8 cellular contexts compared by ENCODE assay signal in the genomic region with DNA sequence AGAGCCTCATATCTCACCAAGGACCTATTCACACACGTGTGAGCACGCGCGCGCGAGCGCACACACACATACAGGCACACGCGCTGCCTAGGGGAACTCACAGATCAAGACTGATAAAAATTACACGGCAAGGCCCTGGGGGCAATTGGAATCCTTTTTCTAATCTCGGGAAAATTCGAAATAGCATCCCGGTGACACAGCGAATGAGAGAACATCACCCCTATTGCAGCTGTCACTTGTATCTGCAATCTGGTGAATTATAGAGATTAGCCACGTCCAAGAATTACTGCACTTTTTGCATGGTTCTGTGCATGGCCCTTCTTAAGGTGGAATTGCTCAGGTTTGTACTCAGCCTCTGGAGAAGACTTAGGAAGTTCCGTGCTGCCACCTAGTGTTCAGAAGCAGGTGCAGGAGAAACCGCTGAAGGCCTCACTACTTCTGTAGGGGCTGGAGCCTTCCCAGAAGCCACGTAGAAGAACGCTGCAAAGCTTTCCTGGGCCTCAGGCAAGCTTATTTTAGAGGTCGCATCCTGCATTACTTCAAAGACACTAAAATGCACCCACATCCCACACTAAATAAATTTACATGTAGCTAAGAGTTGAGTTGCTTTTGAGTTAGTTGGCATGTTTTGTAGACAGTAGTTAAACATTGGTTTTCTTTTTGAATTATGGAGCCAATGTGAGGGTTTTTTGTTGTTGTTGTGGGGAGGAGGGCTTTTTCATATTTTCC.
A peak's percentile ranks its signal among the peaks of the same experiment; 100 is the strongest.
DNase-seq lines count a peak whose midpoint lies in the region; ATAC-seq lines count a peak whose summit lies in the region.

No MANE protein-coding gene starts in this region.

- H3K27ac Mint-ChIP-seq in effector memory CD8-positive, alpha-beta T cell, result no peak overlapping the region

- H3K36me3 Mint-ChIP-seq in effector memory CD8-positive, alpha-beta T cell (ENCODE audit: insufficient read depth), result no peaks in the 10 kb centered on the region

- no peak overlapping the region for H3K4me3 Mint-ChIP-seq in effector memory CD8-positive, alpha-beta T cell

- H3K9me3 Mint-ChIP-seq in effector memory CD8-positive, alpha-beta T cell, result no peaks in the 10 kb centered on the region

- peak; percentile 90 for ATAC-seq in HG03460 (IDR thresholded peaks at IDR 0.05; ENCODE audit: unreplicated experiment)
- peak; percentile 36 for ATAC-seq in effector memory CD8-positive, alpha-beta T cell (replicated peaks)

- H3K4me1 Mint-ChIP-seq in effector memory CD8-positive, alpha-beta T cell (ENCODE audit: low read depth in 2 of 2), result no peaks in the 10 kb centered on the region

- DNase-seq in Ammon's horn (ENCODE audit: low spot score) (peak; percentile 92), GM19238 (ENCODE audit: insufficient read length, low spot score) (peak; percentile 37), NCI-H510A (lab: John Stamatoyannopoulos, UW) (peak; percentile 76), lung microvascular endothelial cell (ENCODE audit: low read depth in 2 of 2) (peak; percentile 66 to 87)
- peak; percentile 68 for DNase-seq in activated CD4-positive, alpha-beta T cell treated with anti-CD3 and anti-CD28 coated beads for 48 hours
- peak in 2 of 3 experiments; percentile 1 to 8 for DNase-seq in effector memory CD8-positive, alpha-beta T cell
- DNase-seq in stimulated activated CD8-positive, alpha-beta memory T cell treated with anti-CD3 and anti-CD28 coated beads, Interleukin-2, amount 100 ng/mL, for 48 hours (ENCODE audit: low read depth in 2 of 2), result peak; percentile 17 to 32

- peaks cover 16 to 29% of the 10 kb centered on the region in 2 donors for H3K27me3 Mint-ChIP-seq in effector memory CD8-positive, alpha-beta T cell

Comparison
In these comparisons a context has a peak if more than half of its experiments do, and no peak if none do; other contexts are left out.
1. Peak in every context shown above with its lines: DNase-seq and ATAC-seq.
2. DNase-seq: peak in every context shown above with its lines; median percentile 92 in Ammon's horn; 76 in lung microvascular endothelial cell; 76 in NCI-H510A; 68 in activated CD4-positive, alpha-beta T cell treated with anti-CD3 and anti-CD28 coated beads for 48 hours; 37 in GM19238; 24 in stimulated activated CD8-positive, alpha-beta memory T cell treated with anti-CD3 and anti-CD28 coated beads, Interleukin-2, amount 100 ng/mL, for 48 hours; 4 in effector memory CD8-positive, alpha-beta T cell.